1 cellular context compared by ENCODE assay signal in the genomic region with DNA sequence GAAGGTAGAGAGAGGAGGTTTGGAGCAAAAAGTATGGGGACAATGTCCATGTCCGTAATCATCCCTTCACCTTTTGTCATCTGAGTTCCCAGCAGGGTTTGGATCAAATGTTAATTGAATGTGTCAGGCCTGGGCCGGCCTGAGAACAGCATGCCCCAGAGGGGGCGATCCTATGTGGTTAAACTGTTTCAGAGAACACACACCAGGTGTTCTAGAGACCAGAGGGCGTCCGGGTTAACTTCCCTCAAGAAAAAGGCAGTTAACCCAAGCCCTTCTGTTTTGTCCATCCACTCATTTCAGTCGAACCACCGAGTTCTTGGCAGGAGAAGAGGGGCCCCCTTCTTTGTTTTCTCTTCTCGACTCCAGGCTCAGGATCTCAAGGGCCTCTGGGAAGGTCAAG.
TF ChIP-seq lines count a peak whose summit lies in the region.

No MANE protein-coding gene starts in this region.

TF ChIP-seq in GM23338, 12 proteins besides CTCF, POLR2A, EP300 and RAD21 (continued from another document):
- TF ChIP-seq, protein P1, sequence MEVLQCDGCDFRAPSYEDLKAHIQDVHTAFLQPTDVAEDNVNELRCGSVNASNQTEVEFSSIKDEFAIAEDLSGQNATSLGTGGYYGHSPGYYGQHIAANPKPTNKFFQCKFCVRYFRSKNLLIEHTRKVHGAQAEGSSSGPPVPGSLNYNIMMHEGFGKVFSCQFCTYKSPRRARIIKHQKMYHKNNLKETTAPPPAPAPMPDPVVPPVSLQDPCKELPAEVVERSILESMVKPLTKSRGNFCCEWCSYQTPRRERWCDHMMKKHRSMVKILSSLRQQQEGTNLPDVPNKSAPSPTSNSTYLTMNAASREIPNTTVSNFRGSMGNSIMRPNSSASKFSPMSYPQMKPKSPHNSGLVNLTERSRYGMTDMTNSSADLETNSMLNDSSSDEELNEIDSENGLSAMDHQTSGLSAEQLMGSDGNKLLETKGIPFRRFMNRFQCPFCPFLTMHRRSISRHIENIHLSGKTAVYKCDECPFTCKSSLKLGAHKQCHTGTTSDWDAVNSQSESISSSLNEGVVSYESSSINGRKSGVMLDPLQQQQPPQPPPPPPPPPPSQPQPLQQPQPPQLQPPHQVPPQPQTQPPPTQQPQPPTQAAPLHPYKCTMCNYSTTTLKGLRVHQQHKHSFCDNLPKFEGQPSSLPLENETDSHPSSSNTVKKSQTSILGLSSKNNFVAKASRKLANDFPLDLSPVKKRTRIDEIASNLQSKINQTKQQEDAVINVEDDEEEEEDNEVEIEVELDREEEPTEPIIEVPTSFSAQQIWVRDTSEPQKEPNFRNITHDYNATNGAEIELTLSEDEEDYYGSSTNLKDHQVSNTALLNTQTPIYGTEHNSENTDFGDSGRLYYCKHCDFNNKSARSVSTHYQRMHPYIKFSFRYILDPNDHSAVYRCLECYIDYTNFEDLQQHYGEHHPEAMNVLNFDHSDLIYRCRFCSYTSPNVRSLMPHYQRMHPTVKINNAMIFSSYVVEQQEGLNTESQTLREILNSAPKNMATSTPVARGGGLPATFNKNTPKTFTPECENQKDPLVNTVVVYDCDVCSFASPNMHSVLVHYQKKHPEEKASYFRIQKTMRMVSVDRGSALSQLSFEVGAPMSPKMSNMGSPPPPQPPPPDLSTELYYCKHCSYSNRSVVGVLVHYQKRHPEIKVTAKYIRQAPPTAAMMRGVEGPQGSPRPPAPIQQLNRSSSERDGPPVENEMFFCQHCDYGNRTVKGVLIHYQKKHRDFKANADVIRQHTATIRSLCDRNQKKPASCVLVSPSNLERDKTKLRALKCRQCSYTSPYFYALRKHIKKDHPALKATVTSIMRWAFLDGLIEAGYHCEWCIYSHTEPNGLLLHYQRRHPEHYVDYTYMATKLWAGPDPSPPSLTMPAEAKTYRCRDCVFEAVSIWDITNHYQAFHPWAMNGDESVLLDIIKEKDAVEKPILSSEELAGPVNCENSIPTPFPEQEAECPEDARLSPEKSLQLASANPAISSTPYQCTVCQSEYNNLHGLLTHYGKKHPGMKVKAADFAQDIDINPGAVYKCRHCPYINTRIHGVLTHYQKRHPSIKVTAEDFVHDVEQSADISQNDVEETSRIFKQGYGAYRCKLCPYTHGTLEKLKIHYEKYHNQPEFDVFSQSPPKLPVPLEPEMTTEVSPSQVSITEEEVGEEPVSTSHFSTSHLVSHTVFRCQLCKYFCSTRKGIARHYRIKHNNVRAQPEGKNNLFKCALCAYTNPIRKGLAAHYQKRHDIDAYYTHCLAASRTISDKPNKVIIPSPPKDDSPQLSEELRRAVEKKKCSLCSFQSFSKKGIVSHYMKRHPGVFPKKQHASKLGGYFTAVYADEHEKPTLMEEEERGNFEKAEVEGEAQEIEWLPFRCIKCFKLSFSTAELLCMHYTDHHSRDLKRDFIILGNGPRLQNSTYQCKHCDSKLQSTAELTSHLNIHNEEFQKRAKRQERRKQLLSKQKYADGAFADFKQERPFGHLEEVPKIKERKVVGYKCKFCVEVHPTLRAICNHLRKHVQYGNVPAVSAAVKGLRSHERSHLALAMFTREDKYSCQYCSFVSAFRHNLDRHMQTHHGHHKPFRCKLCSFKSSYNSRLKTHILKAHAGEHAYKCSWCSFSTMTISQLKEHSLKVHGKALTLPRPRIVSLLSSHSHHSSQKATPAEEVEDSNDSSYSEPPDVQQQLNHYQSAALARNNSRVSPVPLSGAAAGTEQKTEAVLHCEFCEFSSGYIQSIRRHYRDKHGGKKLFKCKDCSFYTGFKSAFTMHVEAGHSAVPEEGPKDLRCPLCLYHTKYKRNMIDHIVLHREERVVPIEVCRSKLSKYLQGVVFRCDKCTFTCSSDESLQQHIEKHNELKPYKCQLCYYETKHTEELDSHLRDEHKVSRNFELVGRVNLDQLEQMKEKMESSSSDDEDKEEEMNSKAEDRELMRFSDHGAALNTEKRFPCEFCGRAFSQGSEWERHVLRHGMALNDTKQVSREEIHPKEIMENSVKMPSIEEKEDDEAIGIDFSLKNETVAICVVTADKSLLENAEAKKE (CRISPR knock-in tag; IDR thresholded peaks at IDR 0.05) = no peak
- TF ChIP-seq EZH2 (IDR thresholded peaks at IDR 0.05; ENCODE audit: low read depth, unreplicated experiment) = no peak
- no peak for TF ChIP-seq EZH2phosphoT487 (IDR thresholded peaks at IDR 0.05; ENCODE audit: unreplicated experiment)
- no peak for TF ChIP-seq ZNF114 (CRISPR knock-in tag; IDR thresholded peaks at IDR 0.05)
- no peak for TF ChIP-seq CREB1 (CRISPR knock-in tag; IDR thresholded peaks at IDR 0.05; ENCODE audit: low read depth)
- no peak for TF ChIP-seq ZNF331 (CRISPR knock-in tag; IDR thresholded peaks at IDR 0.05; ENCODE audit: low read depth)
- TF ChIP-seq POLR2AphosphoS5 (IDR thresholded peaks at IDR 0.05; ENCODE audit: low read depth) = no peak
